1 cellular context compared by ENCODE assay signal in genomic region chr7:128936798-128937197, GRCh38.
TF ChIP-seq lines count a peak whose summit lies in the region.

No MANE protein-coding gene starts in this region.

TF ChIP-seq in WTC11, 78 proteins besides CTCF, POLR2A, EP300 and RAD21 (continued from another document):
- TF ChIP-seq AR (CRISPR knock-in tag; IDR thresholded peaks at IDR 0.05), result no peak
- TF ChIP-seq ESRRA (CRISPR knock-in tag; IDR thresholded peaks at IDR 0.05; ENCODE audit: borderline replicate concordance), result no peak
- no peak for TF ChIP-seq ARID4B (CRISPR knock-in tag; IDR thresholded peaks at IDR 0.05; ENCODE audit: borderline replicate concordance)
- TF ChIP-seq ZNF219 (CRISPR knock-in tag; IDR thresholded peaks at IDR 0.05; ENCODE audit: borderline replicate concordance), result no peak
- TF ChIP-seq USF2 (CRISPR knock-in tag; IDR thresholded peaks at IDR 0.05), result no peak
- TF ChIP-seq RORB (CRISPR knock-in tag; IDR thresholded peaks at IDR 0.05), result no peak
- no peak for TF ChIP-seq E2F5 (CRISPR knock-in tag; IDR thresholded peaks at IDR 0.05)
- TF ChIP-seq ETV6 (CRISPR knock-in tag; IDR thresholded peaks at IDR 0.05), result no peak
- no peak for TF ChIP-seq SMAD3 (CRISPR knock-in tag; IDR thresholded peaks at IDR 0.05; ENCODE audit: borderline replicate concordance)
